Comparison of ENCODE assay signal across 8 cellular contexts in genomic region chr4:8158710-8159521, GRCh38. TPM values are rescaled to one million over a fixed set of nuclear protein-coding genes. Genes with fewer than 3 reads are reported as not detected.
DNase-seq lines count a peak whose midpoint lies in the region; ATAC-seq and TF ChIP-seq lines count a peak whose summit lies in the region.

TSS of gene ABLIM2 (minus strand) at chr4:8158813. CDS start at chr4:8158689, 124 bp downstream.

- peak; percentile 97 to 100 (median 99) for DNase-seq in CD4-positive, alpha-beta T cell
- DNase-seq in HK-2 (ENCODE audit: unreplicated experiment) (peak; percentile 99), NCI-H82 treated with DMSO at 0.1 percent for 48 hours (lab: John Stamatoyannopoulos, UW; ENCODE audit: unreplicated experiment) (peak; percentile 64), lower lobe of right lung (peak; percentile 98)
- DNase-seq in activated CD8-positive, alpha-beta T cell treated with anti-CD3 and anti-CD28 coated beads for 36 hours: peak; percentile 98
- peak; percentile 97 to 99 (median 98) for DNase-seq in stimulated activated CD4-positive, alpha-beta T cell treated with anti-CD3 and anti-CD28 coated beads, TNF-alpha, amount 100 ng/mL, for 1 hour (ENCODE audit: low read depth in 3 of 3, low spot score in 1 of 3)

- H3K4me1 Mint-ChIP-seq in CD4-positive, alpha-beta T cell (ENCODE audit: low read depth): peaks cover 18% of the 10 kb centered on the region
- H3K4me1 Mint-ChIP-seq in activated CD8-positive, alpha-beta T cell treated with anti-CD3 and anti-CD28 coated beads for 36 hours (ENCODE audit: low read depth): peaks cover 15% of the 10 kb centered on the region

- peaks cover 5% of the 10 kb centered on the region for H3K36me3 Mint-ChIP-seq in CD4-positive, alpha-beta T cell (ENCODE audit: low read depth)
- H3K36me3 Mint-ChIP-seq in activated CD8-positive, alpha-beta T cell treated with anti-CD3 and anti-CD28 coated beads for 36 hours (ENCODE audit: low read depth): no peaks in the 10 kb centered on the region

- H3K9me3 Mint-ChIP-seq in CD4-positive, alpha-beta T cell: no peaks in the 10 kb centered on the region
- H3K9me3 Mint-ChIP-seq in activated CD8-positive, alpha-beta T cell treated with anti-CD3 and anti-CD28 coated beads for 36 hours: no peaks in the 10 kb centered on the region

- H3K36me3 ChIP-seq in ectodermal cell (ENCODE audit: control insufficient read depth, insufficient read depth, low read length) (no peaks in the 10 kb centered on the region), lower lobe of right lung (no peaks in the 10 kb centered on the region)

- H3K4me1 ChIP-seq in ectodermal cell (ENCODE audit: control insufficient read depth, insufficient read depth, low read length) (peaks cover 11% of the 10 kb centered on the region), lower lobe of right lung (peaks cover 20% of the 10 kb centered on the region)

- no peak within 1 kb of the TSS for H3K27ac ChIP-seq in CD4-positive, alpha-beta T cell (ENCODE audit: low read depth, low read length)
- H3K27ac ChIP-seq in ectodermal cell (ENCODE audit: insufficient read depth, low read depth, low read length, poor library complexity, severe bottlenecking) (no peak within 1 kb of the TSS), lower lobe of right lung (peak within 1 kb of the TSS; percentile 76)

- no peaks in the 10 kb centered on the region for H3K27me3 Mint-ChIP-seq in CD4-positive, alpha-beta T cell
- peaks cover 8% of the 10 kb centered on the region for H3K27me3 Mint-ChIP-seq in activated CD8-positive, alpha-beta T cell treated with anti-CD3 and anti-CD28 coated beads for 36 hours

- peak; percentile 98 for ATAC-seq in CD4-positive, alpha-beta T cell (ENCODE audit: poor library complexity)
- ATAC-seq in GM19455 (IDR thresholded peaks at IDR 0.05; ENCODE audit: unreplicated experiment): peak; percentile 96
- peak; percentile 99 for ATAC-seq in activated CD8-positive, alpha-beta T cell treated with anti-CD3 and anti-CD28 coated beads for 36 hours
- ATAC-seq in lower lobe of right lung: peak; percentile 99

- WGBS in ectodermal cell, 2 experiments: 1% methylated on average over 94 of the region's 94 CpGs

- H3K27me3 ChIP-seq in CD4-positive, alpha-beta T cell (ENCODE audit: control insufficient read depth, insufficient read depth, low read length): no peaks in the 10 kb centered on the region
- H3K27me3 ChIP-seq in ectodermal cell (ENCODE audit: control insufficient read depth, insufficient read depth, low read length, poor library complexity, severe bottlenecking) (peaks cover 56% of the 10 kb centered on the region), lower lobe of right lung (ENCODE audit: low read depth) (peaks cover 12% of the 10 kb centered on the region)

- H3K27ac Mint-ChIP-seq in CD4-positive, alpha-beta T cell: peak within 1 kb of the TSS; percentile 67
- peak within 1 kb of the TSS; percentile 79 for H3K27ac Mint-ChIP-seq in activated CD8-positive, alpha-beta T cell treated with anti-CD3 and anti-CD28 coated beads for 36 hours

- peak within 1 kb of the TSS; percentile 91 for H3K4me3 Mint-ChIP-seq in CD4-positive, alpha-beta T cell
- H3K4me3 Mint-ChIP-seq in activated CD8-positive, alpha-beta T cell treated with anti-CD3 and anti-CD28 coated beads for 36 hours: peak within 1 kb of the TSS; percentile 88

- intact Hi-C loops in CD4-positive, alpha-beta T cell (cut with DNase I, micrococcal nuclease): loop anchor here (2.0 to 5.0 kb wide), 5 partner anchors 42 to 1887 kb away; partner anchors contain the start of genes ACOX3 (in 2 of the 2), TRMT44 (in 2 of the 2) and AFAP1 (in 1 of the 2)
- intact Hi-C loops in activated CD8-positive, alpha-beta T cell treated with anti-CD3 and anti-CD28 coated beads for 36 hours (cut with micrococcal nuclease): no loop called here
- intact Hi-C loops in lower lobe of right lung (cut with DNase I): no loop called here

- TF ChIP-seq CTCF in CD4-positive, alpha-beta T cell (IDR thresholded peaks at IDR 0.05): no peak
- TF ChIP-seq CTCF in activated CD8-positive, alpha-beta T cell treated with anti-CD3 and anti-CD28 coated beads for 36 hours (IDR thresholded peaks at IDR 0.05): no peak
- TF ChIP-seq CTCF in lower lobe of right lung (IDR thresholded peaks at IDR 0.05): no peak

- CTCF ChIA-PET in CD4-positive, alpha-beta T cell (lab: Charles Lee): interaction anchor here (1.0 to 2.3 kb wide), 2 partner anchors 18 to 357 kb away, joined by 3 to 10 read pairs; no protein-coding TSS in a partner anchor
- CTCF ChIA-PET in activated CD8-positive, alpha-beta T cell treated with anti-CD3 and anti-CD28 coated beads for 36 hours (lab: Charles Lee): interaction anchor here (0.9 to 1.7 kb wide), 4 partner anchors 10 to 83 kb away, joined by 3 read pairs; partner anchors contain the start of gene SH3TC1

- no peaks in the 10 kb centered on the region for H3K9me3 ChIP-seq in CD4-positive, alpha-beta T cell (ENCODE audit: control insufficient read depth, low read length)
- H3K9me3 ChIP-seq in ectodermal cell (ENCODE audit: control insufficient read depth, low read length): no peaks in the 10 kb centered on the region
- no peaks in the 10 kb centered on the region for H3K9me3 ChIP-seq in lower lobe of right lung

- H3K4me3 ChIP-seq in ectodermal cell (ENCODE audit: insufficient read depth, low read depth, low read length) (peak within 1 kb of the TSS; percentile 60), lower lobe of right lung (peak within 1 kb of the TSS; percentile 83)

- POLR2A ChIA-PET in CD4-positive, alpha-beta T cell (lab: Charles Lee): interaction anchor here (0.6 to 3.4 kb wide), 6 partner anchors 41 to 270 kb away, joined by 3 to 20 read pairs (median 4); partner anchors contain the start of gene SH3TC1
- POLR2A ChIA-PET in activated CD8-positive, alpha-beta T cell treated with anti-CD3 and anti-CD28 coated beads for 36 hours (lab: Charles Lee): interaction anchor here (0.8 kb wide), 1 partner anchor 69 kb away, joined by 3 read pairs; no protein-coding TSS in a partner anchor

RNA-seq across cellular contexts. Expression of gene ABLIM2, which starts in this region (rescaled TPM):
- 1 to 10 TPM; 2.5 to 2.7 TPM for total RNA-seq in CD4-positive, alpha-beta T cell
- total RNA-seq in activated CD8-positive, alpha-beta T cell treated with anti-CD3 and anti-CD28 coated beads for 36 hours: under 1 TPM; 0.32 to 0.54 TPM
- 0.87 TPM for polyA plus RNA-seq in ectodermal cell (2013, experiment 1 of 4)
- polyA plus RNA-seq in ectodermal cell (2013, experiment 2 of 4): 1.1 TPM
- 1.6 TPM for polyA plus RNA-seq in ectodermal cell (2013, experiment 3 of 4)
- 1.1 TPM for polyA plus RNA-seq in ectodermal cell (2013, experiment 4 of 4)
- 5.2 TPM for total RNA-seq in lower lobe of right lung

Comparison
In these comparisons a context has a peak if more than half of its experiments do, and no peak if none do; other contexts are left out.
1. Peak in DNase-seq and ATAC-seq in activated CD8-positive, alpha-beta T cell treated with anti-CD3 and anti-CD28 coated beads for 36 hours; RNA of the gene not detected or under 1 TPM.
2. intact Hi-C loops: an anchor here in CD4-positive, alpha-beta T cell (2.0 to 5.0 kb wide); none called in activated CD8-positive, alpha-beta T cell treated with anti-CD3 and anti-CD28 coated beads for 36 hours and lower lobe of right lung.